In the genomic region with DNA sequence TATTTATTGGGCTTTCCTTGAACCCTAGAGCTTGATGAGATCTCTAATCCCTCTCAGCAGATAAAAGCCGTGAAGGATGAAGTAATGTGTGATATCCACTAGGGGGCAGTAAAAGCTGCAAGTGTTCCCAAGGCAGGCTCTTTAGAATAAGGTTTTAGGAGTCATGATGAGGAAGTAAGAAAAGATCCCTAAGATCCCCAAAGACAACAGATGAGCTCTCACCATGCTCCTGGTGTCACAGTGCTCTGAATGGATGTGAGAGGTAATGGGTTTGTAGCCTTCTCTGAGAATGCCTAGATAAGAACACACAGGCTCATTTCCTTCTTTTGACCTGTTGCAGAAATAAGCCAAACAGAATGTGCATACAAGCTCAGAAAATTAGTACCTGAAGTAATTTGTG, we compare ENCODE assay signal across 9 cellular contexts.
A peak's percentile ranks its signal among the peaks of the same experiment; 100 is the strongest.
DNase-seq lines count a peak whose midpoint lies in the region; ATAC-seq and TF ChIP-seq lines count a peak whose summit lies in the region.
"Had no signal": no experiment of that assay in that cellular context is flagged by ENCODE, and none has a peak within 500 bp of the region (broad histone marks: within the 10 kb centered on the region; RNA-seq: fewer than 3 reads in every experiment).

No MANE protein-coding gene starts in this region.

- intact Hi-C loops in Right ventricle myocardium inferior (cut with DNase I) = loop anchor here (2.0 to 10.0 kb wide), 3 partner anchors 191 to 761 kb away; no protein-coding TSS in a partner anchor
- intact Hi-C loops in Right ventricle myocardium superior (cut with DNase I) = loop anchor here (5.0 kb wide), 1 partner anchor 189 kb away; no protein-coding TSS in a partner anchor

- TF ChIP-seq CTCF in parathyroid adenoma (IDR thresholded peaks at IDR 0.05) = peak; percentile 52

- H3K4me2 ChIP-seq in parathyroid adenoma (ENCODE audit: low read length) = no peak overlapping the region

- H3K4me3 ChIP-seq in parathyroid adenoma (ENCODE audit: low read depth, low read length) = no peak overlapping the region

- no peak overlapping the region for H3K9ac ChIP-seq in parathyroid adenoma

- ATAC-seq in Right ventricle myocardium inferior (peak; percentile 42), Right ventricle myocardium superior (ENCODE audit: poor library complexity) (no peak), HG02642 (IDR thresholded peaks at IDR 0.05; ENCODE audit: poor library complexity, unreplicated experiment) (peak; percentile 74)
- ATAC-seq: stimulated activated naive CD8-positive, alpha-beta T cell treated with anti-CD3 and anti-CD28 coated beads, Interleukin-15, amount 100 ng/mL, for 72 hours had no signal

- no peaks in the 10 kb centered on the region for H3K36me3 ChIP-seq in parathyroid adenoma (ENCODE audit: control insufficient read depth, insufficient read depth, low read length)

- no peak overlapping the region for H2AFZ ChIP-seq in parathyroid adenoma

- no peak overlapping the region for H3K27ac ChIP-seq in parathyroid adenoma

- no peaks in the 10 kb centered on the region for H3K27me3 ChIP-seq in parathyroid adenoma (ENCODE audit: control insufficient read depth, insufficient read depth, low read length)

- no peaks in the 10 kb centered on the region for H3K9me3 ChIP-seq in parathyroid adenoma (ENCODE audit: control insufficient read depth, low read length)

- H3K79me2 ChIP-seq in parathyroid adenoma = no peaks in the 10 kb centered on the region

- no peaks in the 10 kb centered on the region for H3K4me1 ChIP-seq in parathyroid adenoma

- DNase-seq in Right ventricle myocardium inferior (ENCODE audit: missing footprints) (no peak), Right ventricle myocardium superior (no peak), NCI-H1048 (lab: John Stamatoyannopoulos, UW) (peak; percentile 17), SIG-M5 (lab: John Stamatoyannopoulos, UW) (peak; percentile 11), fibroblast of peridontal ligament (ENCODE audit: extremely low read depth) (peak; percentile 23)
- no peak for DNase-seq in stimulated activated CD8-positive, alpha-beta memory T cell treated with anti-CD3 and anti-CD28 coated beads, Interleukin-4, amount 100 ng/mL, for 48 hours

Comparison
In these comparisons a context has a peak if more than half of its experiments do, and no peak if none do; other contexts are left out.
1. DNase-seq: peak in NCI-H1048 (single experiment), SIG-M5 (single experiment) and fibroblast of peridontal ligament (single experiment); none in Right ventricle myocardium inferior (single experiment), Right ventricle myocardium superior (single experiment) and stimulated activated CD8-positive, alpha-beta memory T cell treated with anti-CD3 and anti-CD28 coated beads, Interleukin-4, amount 100 ng/mL, for 48 hours (single experiment).